8 cellular contexts compared by ENCODE assay signal in genomic region chr5:181223041-181223728, GRCh38. TPM values are rescaled to one million over a fixed set of nuclear protein-coding genes. Genes with fewer than 3 reads are reported as not detected.
DNase-seq lines count a peak whose midpoint lies in the region; ATAC-seq and TF ChIP-seq lines count a peak whose summit lies in the region.

TRIM41 (plus strand) TSS chr5:181223281; CDS start chr5:181224000, 719 bp downstream.

- H2AFZ ChIP-seq in neural progenitor cell (replicated peaks) = peak within 1 kb of the TSS; percentile 93

- peak; percentile 56 for ATAC-seq in GM21619 (IDR thresholded peaks at IDR 0.05; ENCODE audit: unreplicated experiment)

- peaks cover 44% of the 10 kb centered on the region for H3K79me2 ChIP-seq in neural progenitor cell (ENCODE audit: low read depth)

- TF ChIP-seq CTCF in fibroblast of pulmonary artery (IDR thresholded peaks at IDR 0.05; ENCODE audit: low read length, missing control alignments) = peak; percentile 16
- no peak for TF ChIP-seq CTCF in neural progenitor cell (IDR thresholded peaks at IDR 0.05)

- peaks cover 19% of the 10 kb centered on the region; the same call in 1 of the 2 replicates for H3K36me3 ChIP-seq in KOPT-K1 (ENCODE audit: insufficient read depth, low read length)
- H3K36me3 ChIP-seq in neural progenitor cell = no peaks in the 10 kb centered on the region

- DNase-seq in Caki2 (ENCODE audit: low read depth) = peak; percentile 99
- peak; percentile 97 for DNase-seq in activated T-cell treated with anti-CD3 and anti-CD28 coated beads, Interleukin-2, amount 50 U/mL, for 1 hour
- peak; percentile 99 for DNase-seq in fibroblast of pulmonary artery (ENCODE audit: low read depth)
- DNase-seq in neural progenitor cell (ENCODE audit: low spot score) = peak; percentile 99
- DNase-seq in substantia nigra (lab: John Stamatoyannopoulos, UW) = no peak
- no peak for DNase-seq in NCI-H2196 treated with DMSO at 0.1 percent for 48 hours (lab: John Stamatoyannopoulos, UW; ENCODE audit: unreplicated experiment)

- peak within 1 kb of the TSS; percentile 89 for H3K4me3 ChIP-seq in fibroblast of pulmonary artery (replicated peaks; ENCODE audit: low read depth, low read length)
- H3K4me3 ChIP-seq in neural progenitor cell = peak within 1 kb of the TSS; percentile 100

- H3K4me1 Mint-ChIP-seq in neural progenitor cell = peaks cover 40% of the 10 kb centered on the region

- H3K27me3 ChIP-seq in neural progenitor cell = no peaks in the 10 kb centered on the region

- peaks cover 32% of the 10 kb centered on the region for H3K27me3 Mint-ChIP-seq in neural progenitor cell (ENCODE audit: insufficient read depth, low read depth)

- peak within 1 kb of the TSS; percentile 91 for H3K9ac ChIP-seq in neural progenitor cell

- peak within 1 kb of the TSS; percentile 100 for H3K27ac Mint-ChIP-seq in neural progenitor cell

- peaks cover 7% of the 10 kb centered on the region for H3K4me1 ChIP-seq in neural progenitor cell

- H3K4me2 ChIP-seq in neural progenitor cell = peak within 1 kb of the TSS; percentile 89

- H3K9me3 ChIP-seq in KOPT-K1 (ENCODE audit: insufficient read depth, low read length, poor library complexity, severe bottlenecking) = no peaks in the 10 kb centered on the region
- H3K9me3 ChIP-seq in neural progenitor cell (ENCODE audit: low read depth) = no peaks in the 10 kb centered on the region

- peak within 1 kb of the TSS; percentile 93 for H3K27ac ChIP-seq in KOPT-K1 (ENCODE audit: low read depth, low read length, poor library complexity, severe bottlenecking)
- H3K27ac ChIP-seq in neural progenitor cell = peak within 1 kb of the TSS; percentile 93
- peak within 1 kb of the TSS; percentile 96 for H3K27ac ChIP-seq in substantia nigra (ENCODE audit: low read depth, low read length, poor library complexity, severe bottlenecking)

- in situ Hi-C loops in Caki2 (cut with HindIII; ENCODE audit: low pct_unique_long_range_greater_than_20kb, low sequenced_read_pairs) = no loop called here

- H3F3A ChIP-seq in neural progenitor cell (ENCODE audit: low read depth) = peaks cover 48% of the 10 kb centered on the region

- H3K4me3 Mint-ChIP-seq in neural progenitor cell = peak within 1 kb of the TSS; percentile 99

- H3K36me3 Mint-ChIP-seq in neural progenitor cell = peaks cover 10% of the 10 kb centered on the region

- H4K20me1 ChIP-seq in neural progenitor cell (ENCODE audit: low read depth) = no peaks in the 10 kb centered on the region

- peaks cover 14% of the 10 kb centered on the region for H3K9me3 Mint-ChIP-seq in neural progenitor cell

RNA-seq across cellular contexts. Expression of gene TRIM41, which starts in this region (rescaled TPM):
- total RNA-seq in Caki2 (2014; rRNA removed; shearing (Covaris generic); ENCODE audit: low replicate concordance) = 17.9 and 32.2 TPM in 2 replicates
- total RNA-seq in neural progenitor cell (ENCODE audit: low replicate concordance) = 8.1 and 24.2 TPM in 2 replicates

Comparison
In these comparisons a context has a peak if more than half of its experiments do, and no peak if none do; other contexts are left out.
1. DNase-seq: peak in Caki2 (single experiment), activated T-cell treated with anti-CD3 and anti-CD28 coated beads, Interleukin-2, amount 50 U/mL, for 1 hour (single experiment), fibroblast of pulmonary artery (single experiment) and neural progenitor cell (single experiment); none in substantia nigra (0 of 49) and NCI-H2196 treated with DMSO at 0.1 percent for 48 hours (single experiment).
2. Peak in every context shown above with its lines, with median percentiles within 50 percentile points of each other: H3K27ac ChIP-seq.